24 cellular contexts compared by ENCODE assay signal in genomic region chr3:83496459-83496858, GRCh38.
"Had no signal": no experiment of that assay in that cellular context is flagged by ENCODE, and none has a peak within 500 bp of the region (broad histone marks: within the 10 kb centered on the region; RNA-seq: fewer than 3 reads in every experiment).

No MANE protein-coding gene starts in this region.

- DNase-seq: islet precursor cell; left ventricle myocardium inferior; mesendoderm; naive B cell; natural killer cell; nephron progenitor cell; ovary; stimulated activated CD4-positive, alpha-beta T cell treated with anti-CD3 and anti-CD28 coated beads, Interleukin-12 subunit alpha, Interleukin-12 subunit beta, amount 100 ng/mL, for 4 hours; stimulated activated CD4-positive, alpha-beta T cell treated with anti-CD3 and anti-CD28 coated beads, Interleukin-4, amount 100 ng/mL, for 24 hours; stimulated activated naive CD4-positive, alpha-beta T cell; tibial artery; trophoblast cell; upper lobe of right lung had no signal

- H2AFZ ChIP-seq: hepatocyte, neural progenitor cell had no signal

- H3K79me2 ChIP-seq: hepatocyte had no signal

- H3K27ac ChIP-seq: hepatocyte, left ventricle myocardium inferior, neural progenitor cell, neutrophil, ovary, right atrium auricular region, skin epidermis, suprapubic skin, thoracic aorta, tibial artery, upper lobe of right lung had no signal

- H3K9ac ChIP-seq: neural progenitor cell had no signal

- H3K36me3 ChIP-seq: left ventricle myocardium inferior, neural progenitor cell, neutrophil, ovary, right atrium auricular region, suprapubic skin, thoracic aorta, tibial artery, upper lobe of right lung had no signal

- H3K4me3 ChIP-seq: hepatocyte, left ventricle myocardium inferior, lung, neural progenitor cell, ovary, right atrium auricular region, skin epidermis, suprapubic skin, thoracic aorta, tibial artery, upper lobe of right lung had no signal

- H3K27me3 ChIP-seq: hepatocyte, neural progenitor cell, neutrophil, ovary, right atrium auricular region, suprapubic skin, tibial artery, upper lobe of right lung had no signal

- ATAC-seq: natural killer cell; sciatic nerve; stimulated activated effector memory CD8-positive, alpha-beta T cell treated with anti-CD3 and anti-CD28 coated beads, Interleukin-12 subunit alpha, Interleukin-12 subunit beta, amount 100 ng/mL, for 72 hours; upper lobe of right lung had no signal

- H3K9me3 ChIP-seq: left ventricle myocardium inferior, neutrophil, ovary, right atrium auricular region, suprapubic skin, thoracic aorta, tibial artery, upper lobe of right lung had no signal

- H3K4me1 ChIP-seq: left ventricle myocardium inferior, neural progenitor cell, right atrium auricular region, suprapubic skin, tibial artery, upper lobe of right lung had no signal

- H3K4me2 ChIP-seq: hepatocyte, neural progenitor cell had no signal

- FAIRE-seq: urothelium cell line had no signal
